15 cellular contexts compared by ENCODE assay signal in the genomic region with DNA sequence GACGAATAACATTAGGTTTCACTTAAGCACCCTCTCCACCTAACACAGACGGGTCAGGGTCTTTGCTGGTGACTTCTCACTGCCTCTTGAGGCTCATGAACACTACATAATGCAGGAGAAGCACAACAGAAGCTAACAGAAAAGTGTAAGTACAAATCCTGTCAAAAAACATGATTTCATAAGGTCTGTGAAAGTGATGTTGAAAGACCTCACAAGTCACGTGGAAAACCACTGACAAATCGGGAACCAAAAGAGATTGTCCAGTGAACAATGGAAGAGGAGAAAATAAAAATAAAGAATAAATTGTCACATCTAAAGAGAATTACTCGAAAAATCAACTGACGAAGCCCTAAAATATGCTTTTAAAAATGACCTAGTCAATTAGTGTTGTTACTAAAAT. TPM values are rescaled to one million over a fixed set of nuclear protein-coding genes. Genes with fewer than 3 reads are reported as not detected.
DNase-seq lines count a peak whose midpoint lies in the region; ATAC-seq and TF ChIP-seq lines count a peak whose summit lies in the region.
"Had no signal": no experiment of that assay in that cellular context is flagged by ENCODE, and none has a peak within 500 bp of the region (broad histone marks: within the 10 kb centered on the region; RNA-seq: fewer than 3 reads in every experiment).

No MANE protein-coding gene starts in this region.

- H3K4me3 ChIP-seq in neutrophil (ENCODE audit: low read depth in 1 of 2, low read length in 1 of 2), result peak overlapping the region; percentile 26 to 44
- no peak overlapping the region for H3K4me3 ChIP-seq in foreskin fibroblast (ENCODE audit: low read depth in 1 of 2, low read length in 2 of 2)
- H3K4me3 ChIP-seq in left lung, result no peak overlapping the region
- H3K4me3 ChIP-seq: upper lobe of right lung had no signal

- peaks cover 72 to 76% of the 10 kb centered on the region in 2 experiments for H3K4me1 ChIP-seq in neutrophil (ENCODE audit: control insufficient read depth in 1 of 2, insufficient read depth in 1 of 2, low read depth in 1 of 2, low read length in 1 of 2)
- peaks cover 0 to 52% of the 10 kb centered on the region in 2 donors for H3K4me1 ChIP-seq in left lung
- H3K4me1 ChIP-seq: upper lobe of right lung had no signal

- TF ChIP-seq CTCF in neutrophil (IDR thresholded peaks at IDR 0.05) (no peak), foreskin fibroblast (IDR thresholded peaks at IDR 0.05; ENCODE audit: low read depth, low read length) (no peak), GM13977 (IDR thresholded peaks at IDR 0.05; ENCODE audit: extremely low read depth, insufficient read depth, missing control alignments) (no peak), left lung (IDR thresholded peaks at IDR 0.05) (no peak)

- no peaks in the 10 kb centered on the region for H3K9me3 ChIP-seq in neutrophil
- H3K9me3 ChIP-seq in left lung, result no peaks in the 10 kb centered on the region
- H3K9me3 ChIP-seq: upper lobe of right lung had no signal

- peak overlapping the region; percentile 92 for H3K27ac ChIP-seq in neutrophil
- peak overlapping the region in 1 of 2 donors; percentile 77 for H3K27ac ChIP-seq in left lung
- H3K27ac ChIP-seq: C4-2B, upper lobe of right lung had no signal

- H3K4me3 Mint-ChIP-seq in activated CD8-positive, alpha-beta memory T cell treated with anti-CD3 and anti-CD28 coated beads, Interleukin-2, amount 10 ng/mL, durations not matched to agents 7 days and 5 days, result no peak overlapping the region
- H3K4me3 Mint-ChIP-seq in activated naive CD8-positive, alpha-beta T cell treated with anti-CD3 and anti-CD28 coated beads, Interleukin-2, amount 10 ng/mL, durations not matched to agents 7 days and 5 days, result peak overlapping the region; percentile 43
- H3K4me3 Mint-ChIP-seq: neural crest cell had no signal

- intact Hi-C loops in left lung (cut with DNase I), result no loop called here

- H3K27ac Mint-ChIP-seq in activated CD8-positive, alpha-beta memory T cell treated with anti-CD3 and anti-CD28 coated beads, Interleukin-2, amount 10 ng/mL, durations not matched to agents 7 days and 5 days, result peak overlapping the region; percentile 47
- peak overlapping the region; percentile 73 for H3K27ac Mint-ChIP-seq in activated naive CD8-positive, alpha-beta T cell treated with anti-CD3 and anti-CD28 coated beads, Interleukin-2, amount 10 ng/mL, durations not matched to agents 7 days and 5 days

- in situ Hi-C loops in GM13977 (cut with MboI; ENCODE audit: low pct_unique_long_range_greater_than_20kb, low sequenced_read_pairs, unreplicated experiment), result no loop called here

- H3K9me3 Mint-ChIP-seq in activated CD8-positive, alpha-beta memory T cell treated with anti-CD3 and anti-CD28 coated beads, Interleukin-2, amount 10 ng/mL, durations not matched to agents 7 days and 5 days (ENCODE audit: low read depth), result no peaks in the 10 kb centered on the region
- no peaks in the 10 kb centered on the region for H3K9me3 Mint-ChIP-seq in activated naive CD8-positive, alpha-beta T cell treated with anti-CD3 and anti-CD28 coated beads, Interleukin-2, amount 10 ng/mL, durations not matched to agents 7 days and 5 days
- H3K9me3 Mint-ChIP-seq: neural crest cell had no signal

- H3K27me3 Mint-ChIP-seq in activated CD8-positive, alpha-beta memory T cell treated with anti-CD3 and anti-CD28 coated beads, Interleukin-2, amount 10 ng/mL, durations not matched to agents 7 days and 5 days, result no peaks in the 10 kb centered on the region
- no peaks in the 10 kb centered on the region for H3K27me3 Mint-ChIP-seq in activated naive CD8-positive, alpha-beta T cell treated with anti-CD3 and anti-CD28 coated beads, Interleukin-2, amount 10 ng/mL, durations not matched to agents 7 days and 5 days

- H3K36me3 ChIP-seq in neutrophil, result peaks cover 84% of the 10 kb centered on the region
- H3K36me3 ChIP-seq in left lung, result peaks cover 0 to 39% of the 10 kb centered on the region in 2 donors

- CTCF ChIA-PET in activated CD8-positive, alpha-beta memory T cell treated with anti-CD3 and anti-CD28 coated beads, Interleukin-2, amount 10 ng/mL, durations not matched to agents 7 days and 5 days (lab: Charles Lee), result interaction anchor here (1.1 kb wide), 1 partner anchor 12 kb away, joined by 3 read pairs; no protein-coding TSS in a partner anchor

- H3K27me3 ChIP-seq in neutrophil (no peaks in the 10 kb centered on the region), left lung (no peaks in the 10 kb centered on the region)
- H3K27me3 ChIP-seq: upper lobe of right lung had no signal

- H3K4me1 Mint-ChIP-seq in activated CD8-positive, alpha-beta memory T cell treated with anti-CD3 and anti-CD28 coated beads, Interleukin-2, amount 10 ng/mL, durations not matched to agents 7 days and 5 days, result peaks cover 66% of the 10 kb centered on the region
- H3K4me1 Mint-ChIP-seq in activated naive CD8-positive, alpha-beta T cell treated with anti-CD3 and anti-CD28 coated beads, Interleukin-2, amount 10 ng/mL, durations not matched to agents 7 days and 5 days, result peaks cover 55% of the 10 kb centered on the region

- H3K36me3 Mint-ChIP-seq in activated CD8-positive, alpha-beta memory T cell treated with anti-CD3 and anti-CD28 coated beads, Interleukin-2, amount 10 ng/mL, durations not matched to agents 7 days and 5 days, result peaks cover 60% of the 10 kb centered on the region
- H3K36me3 Mint-ChIP-seq in activated naive CD8-positive, alpha-beta T cell treated with anti-CD3 and anti-CD28 coated beads, Interleukin-2, amount 10 ng/mL, durations not matched to agents 7 days and 5 days, result peaks cover 46% of the 10 kb centered on the region

- DNase-seq in activated CD8-positive, alpha-beta memory T cell treated with anti-CD3 and anti-CD28 coated beads, Interleukin-2, amount 10 ng/mL, durations not matched to agents 7 days and 5 days, result no peak
- DNase-seq in activated CD8-positive, alpha-beta memory T cell treated with anti-CD3 and anti-CD28 coated beads, Interleukin-2, amount 50 U/mL, for 48 hours, result no peak
- DNase-seq in NOMO-1 treated with DMSO at 0.1 percent for 48 hours (lab: John Stamatoyannopoulos, UW; ENCODE audit: unreplicated experiment) (peak; percentile 75), foreskin fibroblast (no peak), GM13977 (ENCODE audit: low spot score) (no peak), left lung (no peak)
- no peak for DNase-seq in activated naive CD8-positive, alpha-beta T cell treated with anti-CD3 and anti-CD28 coated beads, Interleukin-2, amount 10 ng/mL, durations not matched to agents 7 days and 5 days
- DNase-seq: activated CD4-positive, alpha-beta T cell treated with anti-CD3 and anti-CD28 coated beads, Interleukin-2, amount 50 U/mL, for 48 hours; mesendoderm; NCI-H1417; NCI-H526 treated with DMSO at 0.1 percent for 48 hours; upper lobe of right lung had no signal

- no peak for ATAC-seq in activated CD8-positive, alpha-beta memory T cell treated with anti-CD3 and anti-CD28 coated beads, Interleukin-2, amount 10 ng/mL, durations not matched to agents 7 days and 5 days
- ATAC-seq in activated naive CD8-positive, alpha-beta T cell treated with anti-CD3 and anti-CD28 coated beads, Interleukin-2, amount 10 ng/mL, durations not matched to agents 7 days and 5 days (ENCODE audit: low read depth), result no peak
- ATAC-seq in left lung, result no peak
- ATAC-seq: upper lobe of right lung had no signal

- POLR2A ChIA-PET in activated naive CD8-positive, alpha-beta T cell treated with anti-CD3 and anti-CD28 coated beads, Interleukin-2, amount 10 ng/mL, durations not matched to agents 7 days and 5 days (lab: Charles Lee), result interaction anchor here (1.2 kb wide), 1 partner anchor 8 kb away, joined by 4 read pairs; no protein-coding TSS in a partner anchor

RNA-seq across cellular contexts. Expression of a gene that starts 14.0 kb away (rescaled TPM):
- 100 to 1,000 TPM; 314 to 388 TPM for total RNA-seq in activated CD8-positive, alpha-beta memory T cell treated with anti-CD3 and anti-CD28 coated beads, Interleukin-2, amount 10 ng/mL, durations not matched to agents 7 days and 5 days
- 100 to 1,000 TPM; 361 to 385 TPM for total RNA-seq in activated naive CD8-positive, alpha-beta T cell treated with anti-CD3 and anti-CD28 coated beads, Interleukin-2, amount 10 ng/mL, durations not matched to agents 7 days and 5 days
- total RNA-seq in left lung, result 10 to 100 TPM; 29.8 to 50.2 TPM

Comparison
In these comparisons a context has a peak if more than half of its experiments do, and no peak if none do; other contexts are left out.
1. H3K4me3 ChIP-seq: peak in neutrophil (2 of 2); none in foreskin fibroblast (0 of 2) and left lung (0 of 2).
2. RNA of a gene that starts 14.0 kb away (total RNA-seq): 314 to 388 TPM in activated CD8-positive, alpha-beta memory T cell treated with anti-CD3 and anti-CD28 coated beads, Interleukin-2, amount 10 ng/mL, durations not matched to agents 7 days and 5 days and 361 to 385 TPM in activated naive CD8-positive, alpha-beta T cell treated with anti-CD3 and anti-CD28 coated beads, Interleukin-2, amount 10 ng/mL, durations not matched to agents 7 days and 5 days; 29.8 to 50.2 TPM in left lung; every median in the first group is over 4 times any median in the second.